In genomic region chr6:137967689-137968467, GRCh38 we compare ENCODE assay signal across 11 cellular contexts.
DNase-seq lines count a peak whose midpoint lies in the region; ATAC-seq, FAIRE-seq and TF ChIP-seq lines count a peak whose summit lies in the region.
"Had no signal": no experiment of that assay in that cellular context is flagged by ENCODE, and none has a peak within 500 bp of the region (broad histone marks: within the 10 kb centered on the region; RNA-seq: fewer than 3 reads in every experiment).

No MANE protein-coding gene starts in this region.

- H3K27ac ChIP-seq in mammary epithelial cell (ENCODE audit: insufficient read depth, low read depth, low read length), result no peak overlapping the region
- H3K27ac ChIP-seq in osteoblast (ENCODE audit: low read depth, low read length), result no peak overlapping the region
- H3K27ac ChIP-seq: parathyroid adenoma, thyroid gland had no signal

- no peaks in the 10 kb centered on the region for H3K27me3 ChIP-seq in mammary epithelial cell (ENCODE audit: insufficient read depth, low read length)
- no peaks in the 10 kb centered on the region for H3K27me3 ChIP-seq in osteoblast (ENCODE audit: insufficient read depth, low read length)
- H3K27me3 ChIP-seq: thyroid gland had no signal

- H2AFZ ChIP-seq in mammary epithelial cell (ENCODE audit: low read depth, low read length), result no peak overlapping the region
- H2AFZ ChIP-seq in osteoblast (ENCODE audit: low read length), result peak overlapping the region; percentile 70
- H2AFZ ChIP-seq: parathyroid adenoma had no signal

- intact Hi-C loops in mammary epithelial cell (cut with micrococcal nuclease), result no loop called here

- dilution Hi-C loops in mammary epithelial cell (cut with HindIII; ENCODE audit: low sequenced_read_pairs), result no loop called here

- no peaks in the 10 kb centered on the region for H3K79me2 ChIP-seq in mammary epithelial cell (ENCODE audit: insufficient read depth, low read length)
- no peaks in the 10 kb centered on the region for H3K79me2 ChIP-seq in osteoblast (ENCODE audit: insufficient read depth, low read length)
- H3K79me2 ChIP-seq: parathyroid adenoma had no signal

- H3K9ac ChIP-seq in mammary epithelial cell (ENCODE audit: insufficient read depth, low read length), result no peak overlapping the region
- H3K9ac ChIP-seq: parathyroid adenoma had no signal

- no peak for DNase-seq in GM12891 (ENCODE audit: insufficient read length, low spot score)
- peak; percentile 79 for DNase-seq in NOMO-1 treated with DMSO at 0.1 percent for 48 hours (lab: John Stamatoyannopoulos, UW; ENCODE audit: unreplicated experiment)
- peak; percentile 19 for DNase-seq in mammary epithelial cell
- peak; percentile 56 for DNase-seq in osteoblast (ENCODE audit: insufficient read length, low spot score, missing footprints)
- no peak for DNase-seq in NCI-H2227 treated with DMSO at 0.1 percent for 48 hours (lab: John Stamatoyannopoulos, UW)
- DNase-seq: activated B cell treated with CpG ODN at 0.5 μM for 24 hours, thyroid gland had no signal

- ATAC-seq in GM21390 (IDR thresholded peaks at IDR 0.05; ENCODE audit: unreplicated experiment) (no peak), GM18868 (IDR thresholded peaks at IDR 0.05; ENCODE audit: unreplicated experiment) (no peak)
- ATAC-seq: esophagus mucosa had no signal

- H3K4me3 ChIP-seq in mammary epithelial cell (replicated peaks in 1 of 3; ENCODE audit: insufficient read depth in 1 of 3, low read depth in 2 of 3, low read length in 3 of 3) (no peak overlapping the region), osteoblast (ENCODE audit: insufficient read depth, low read length) (no peak overlapping the region)
- H3K4me3 ChIP-seq: thyroid gland had no signal

- TF ChIP-seq POLR2A in GM12891 (IDR thresholded peaks at IDR 0.05; ENCODE audit: low read depth, low read length), result no peak

- CTCF ChIA-PET in mammary epithelial cell (lab: Charles Lee; ENCODE audit: low non-redundant PET), result no interaction called here

- WGBS in mammary epithelial cell (ENCODE audit: low coverage, missing lambda C conversion rate), result 73% methylated on average over 6 of the region's 6 CpGs

- in situ Hi-C loops in mammary epithelial cell (cut with MboI; ENCODE audit: low sequenced_read_pairs in 2 of 2), result loop anchor here in 1 of 2 donors (10.0 kb wide), 1 partner anchor 273 kb away; no protein-coding TSS in a partner anchor

- TF ChIP-seq CTCF in mammary epithelial cell (conservative IDR thresholded peaks at IDR 0.05 in 1 of 2, IDR thresholded peaks at IDR 0.05 in 1 of 2; ENCODE audit: extremely low read depth in 1 of 2, insufficient read depth in 1 of 2, low read depth in 1 of 2, low read length in 2 of 2) (no peak), osteoblast (IDR thresholded peaks at IDR 0.05; ENCODE audit: extremely low read depth, low read depth, low read length) (no peak)

- H4K20me1 ChIP-seq in mammary epithelial cell (ENCODE audit: insufficient read depth, low read length) (no peaks in the 10 kb centered on the region), osteoblast (ENCODE audit: insufficient read depth, low read length) (no peaks in the 10 kb centered on the region)

- H3K4me1 ChIP-seq in mammary epithelial cell (ENCODE audit: insufficient read depth, low read length), result no peaks in the 10 kb centered on the region
- peaks cover 19% of the 10 kb centered on the region for H3K4me1 ChIP-seq in osteoblast (ENCODE audit: insufficient read depth, low read length)
- H3K4me1 ChIP-seq: parathyroid adenoma, thyroid gland had no signal

- H3K4me2 ChIP-seq in mammary epithelial cell (ENCODE audit: insufficient read depth, low read depth, low read length) (no peak overlapping the region), osteoblast (ENCODE audit: insufficient read depth, low read length) (peak overlapping the region; percentile 71)

- no peaks in the 10 kb centered on the region for H3K9me3 ChIP-seq in mammary epithelial cell (replicated peaks; ENCODE audit: insufficient read depth, low read length)
- no peaks in the 10 kb centered on the region for H3K9me3 ChIP-seq in osteoblast (ENCODE audit: low read depth, low read length)
- H3K9me3 ChIP-seq: thyroid gland had no signal

- peak; percentile 68 for FAIRE-seq in GM12891 (lab: Jason Lieb, UNC)

- no TSS peak for BruUV-seq in mammary epithelial cell (replicated peaks; lab: Mats Ljungman, UMichigan)

- H3K36me3 ChIP-seq in mammary epithelial cell (ENCODE audit: insufficient read depth, low read length) (no peaks in the 10 kb centered on the region), osteoblast (ENCODE audit: insufficient read depth, low read length) (no peaks in the 10 kb centered on the region)
- H3K36me3 ChIP-seq: thyroid gland had no signal

TF ChIP-seq in GM12891, 5 proteins besides CTCF, POLR2A, EP300 and RAD21:
- no peak for TF ChIP-seq POLR2AphosphoS5 (IDR thresholded peaks at IDR 0.05; ENCODE audit: low read depth, low read length)
- no peak for TF ChIP-seq SPI1 (IDR thresholded peaks at IDR 0.05; ENCODE audit: low read depth, low read length)
- TF ChIP-seq POU2F2 (IDR thresholded peaks at IDR 0.05; ENCODE audit: low read depth, low read length), result no peak
- TF ChIP-seq TAF1 (IDR thresholded peaks at IDR 0.05; ENCODE audit: low read depth, low read length), result no peak
- no peak for TF ChIP-seq PAX5 (IDR thresholded peaks at IDR 0.05; ENCODE audit: insufficient read depth, low read length, severe bottlenecking)

Comparison
In these comparisons a context has a peak if more than half of its experiments do, and no peak if none do; other contexts are left out.
1. DNase-seq: peak in NOMO-1 treated with DMSO at 0.1 percent for 48 hours (single experiment), mammary epithelial cell (single experiment) and osteoblast (single experiment); none in GM12891 (single experiment) and NCI-H2227 treated with DMSO at 0.1 percent for 48 hours (single experiment).